8 cellular contexts compared by ENCODE assay signal in the genomic region with DNA sequence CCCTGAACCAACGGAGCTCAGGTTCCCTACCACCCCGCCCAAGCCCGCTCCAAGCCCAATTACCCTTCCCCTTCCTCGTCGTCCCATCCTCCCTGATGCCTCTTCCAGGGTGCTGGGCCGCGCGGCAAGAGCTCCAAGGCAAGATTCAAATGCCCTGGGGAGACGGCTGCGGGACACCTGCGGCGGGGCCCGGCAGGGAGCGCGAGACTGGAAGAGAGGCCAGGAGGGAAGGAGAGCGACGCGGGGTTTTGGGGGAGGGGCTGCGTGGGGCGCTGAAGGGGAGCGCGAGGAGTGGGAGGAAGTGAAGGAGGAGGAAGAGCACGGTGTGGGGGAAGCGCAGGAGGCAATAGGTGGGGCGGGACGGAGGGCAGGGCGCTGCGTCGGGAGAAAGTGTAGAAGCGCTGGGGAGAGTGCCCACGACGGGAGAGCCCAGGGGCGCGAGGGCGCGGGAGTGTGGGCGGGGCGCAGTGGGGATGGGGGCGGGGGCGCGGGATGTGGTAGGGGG. TPM values are rescaled to one million over a fixed set of nuclear protein-coding genes. Genes with fewer than 3 reads are reported as not detected.
DNase-seq lines count a peak whose midpoint lies in the region; ATAC-seq and TF ChIP-seq lines count a peak whose summit lies in the region.

No MANE protein-coding gene starts in this region.

- peaks cover 18% of the 10 kb centered on the region for H3K4me1 Mint-ChIP-seq in progenitor cell of endocrine pancreas (ENCODE audit: low read depth)

- H3K27me3 ChIP-seq in heart left ventricle = peaks cover 0 to 44% (median 20%) of the 10 kb centered on the region in 9 donors

- intact Hi-C loops in heart left ventricle (cut with DNase I) = loop anchor here in 1 of 10 donors (10.0 kb wide), 1 partner anchor 149 kb away; the partner anchor contains the start of gene SPIN1

- DNase-seq in HFF-Myc (ENCODE audit: extremely low read depth, low read depth) (no peak), UCSD-AML1 (lab: John Stamatoyannopoulos, UW; ENCODE audit: unreplicated experiment) (peak; percentile 34), heart left ventricle (peak in 2 of 5 donors; percentile 25 to 28), progenitor cell of endocrine pancreas (ENCODE audit: low spot score, unreplicated experiment) (no peak), NCI-H2107 treated with DMSO at 0.1 percent for 48 hours (lab: John Stamatoyannopoulos, UW; ENCODE audit: unreplicated experiment) (no peak), kidney tubule cell (ENCODE audit: low spot score) (no peak)
- DNase-seq in effector CD8-positive, alpha-beta T cell (lab: John Stamatoyannopoulos, UW) = no peak

- H3K4me3 Mint-ChIP-seq in progenitor cell of endocrine pancreas (ENCODE audit: low read depth) = peak overlapping the region; percentile 61

- no peak for TF ChIP-seq POLR2A in heart left ventricle (IDR thresholded peaks at IDR 0.05)

- no peaks in the 10 kb centered on the region for H3K9me3 Mint-ChIP-seq in progenitor cell of endocrine pancreas (ENCODE audit: low read depth)

- H3K4me3 ChIP-seq in HFF-Myc (replicated peaks; ENCODE audit: low read depth, low read length) (peak overlapping the region; percentile 54), heart left ventricle (peak overlapping the region in 10 of 12 donors; percentile 30 to 56 (median 47))

- TF ChIP-seq CTCF in HFF-Myc (IDR thresholded peaks at IDR 0.05; ENCODE audit: low read depth, low read length, missing control alignments) (no peak), heart left ventricle (IDR thresholded peaks at IDR 0.05) (no peak), progenitor cell of endocrine pancreas (IDR thresholded peaks at IDR 0.05; ENCODE audit: unreplicated experiment) (no peak)

- 3 to 5% (median 4%) methylated on average over 38 to 41 of the region's 41 CpGs for WGBS in heart left ventricle, 4 donors

- ATAC-seq in heart left ventricle (peak in 3 of 4 donors; percentile 6 to 25 (median 6)), GM18867 (IDR thresholded peaks at IDR 0.05; ENCODE audit: unreplicated experiment) (no peak)

- no peaks in the 10 kb centered on the region for H3K9me3 ChIP-seq in heart left ventricle

- H3K27me3 Mint-ChIP-seq in progenitor cell of endocrine pancreas = peaks cover 78% of the 10 kb centered on the region

- peaks cover 3 to 31% (median 11%) of the 10 kb centered on the region in 12 donors for H3K4me1 ChIP-seq in heart left ventricle

- no peaks in the 10 kb centered on the region for H3K36me3 ChIP-seq in heart left ventricle

- H3K36me3 Mint-ChIP-seq in progenitor cell of endocrine pancreas (ENCODE audit: insufficient read depth) = no peaks in the 10 kb centered on the region

- H3K27ac Mint-ChIP-seq in progenitor cell of endocrine pancreas = peak overlapping the region; percentile 28

- peak overlapping the region in 6 of 12 donors; percentile 19 to 76 (median 54) for H3K27ac ChIP-seq in heart left ventricle

RNA-seq across cellular contexts. Expression of gene NXNL2, which starts 1.0 kb away (rescaled TPM):
- total RNA-seq in heart left ventricle = not detected
- polyA plus RNA-seq in heart left ventricle = under 1 TPM in 1 of 2 donors, not detected in 1; 0.07 TPM
- total RNA-seq in progenitor cell of endocrine pancreas = 0.31 TPM in 1 of 2 replicates, not detected in the other
